8 cellular contexts compared by ENCODE assay signal in genomic region chr19:913080-913748, GRCh38. TPM values are rescaled to one million over a fixed set of nuclear protein-coding genes. Genes with fewer than 3 reads are reported as not detected.
DNase-seq lines count a peak whose midpoint lies in the region; ATAC-seq and TF ChIP-seq lines count a peak whose summit lies in the region.

Gene R3HDM4, minus strand, starts transcription at chr19:913219. Its CDS starts 62 bp downstream, at chr19:913157.

- peak within 1 kb of the TSS; percentile 92 to 99 for H3K9ac ChIP-seq in colonic mucosa (ENCODE audit: low read depth in 2 of 2, low read length in 2 of 2)

- peak within 1 kb of the TSS; percentile 85 for H3K4me3 Mint-ChIP-seq in activated CD4-positive, alpha-beta T cell treated with anti-CD3 and anti-CD28 coated beads, Interleukin-2, amount 10 ng/mL, durations not matched to agents 24 days and 14 days

- peak within 1 kb of the TSS; percentile 68 for H3K4me3 ChIP-seq in colonic mucosa

- H3K36me3 ChIP-seq in colonic mucosa, result no peaks in the 10 kb centered on the region

- intact Hi-C loops in activated CD4-positive, alpha-beta T cell treated with anti-CD3 and anti-CD28 coated beads, Interleukin-2, amount 10 ng/mL, durations not matched to agents 24 days and 14 days (cut with micrococcal nuclease), result no loop called here
- intact Hi-C loops in colonic mucosa (cut with DNase I), result no loop called here
- intact Hi-C loops in left colon (cut with DNase I, micrococcal nuclease), result no loop called here

- peaks cover 8% of the 10 kb centered on the region for H3K36me3 Mint-ChIP-seq in activated CD4-positive, alpha-beta T cell treated with anti-CD3 and anti-CD28 coated beads, Interleukin-2, amount 10 ng/mL, durations not matched to agents 24 days and 14 days (ENCODE audit: low read depth)

- DNase-seq in AML-193 (lab: John Stamatoyannopoulos, UW), result peak; percentile 26 to 31
- peak; percentile 71 for DNase-seq in NAMALWA (ENCODE audit: low spot score)
- peak; percentile 97 for DNase-seq in activated CD4-positive, alpha-beta T cell treated with anti-CD3 and anti-CD28 coated beads, Interleukin-2, amount 10 ng/mL, durations not matched to agents 24 days and 14 days
- peak; percentile 86 for DNase-seq in colonic mucosa
- peak; percentile 77 to 88 for DNase-seq in left colon
- peak; percentile 78 to 90 for DNase-seq in stimulated activated CD4-positive, alpha-beta T cell treated with anti-CD3 and anti-CD28 coated beads, Interleukin-1b, Interleukin-23, amount 100 ng/mL, for 4 hours (ENCODE audit: low read depth in 2 of 2)

- H3K4me1 ChIP-seq in colonic mucosa, result peaks cover 26% of the 10 kb centered on the region

- no peak for TF ChIP-seq CTCF in colonic mucosa (IDR thresholded peaks at IDR 0.05)

- ATAC-seq in GM19397 (IDR thresholded peaks at IDR 0.05; ENCODE audit: unreplicated experiment) (peak; percentile 59), left colon (peak; percentile 64), HG03520 (IDR thresholded peaks at IDR 0.05; ENCODE audit: unreplicated experiment) (no peak)

- H3K4me1 Mint-ChIP-seq in activated CD4-positive, alpha-beta T cell treated with anti-CD3 and anti-CD28 coated beads, Interleukin-2, amount 10 ng/mL, durations not matched to agents 24 days and 14 days, result peaks cover 26% of the 10 kb centered on the region

- peaks cover 2% of the 10 kb centered on the region for H3K27me3 Mint-ChIP-seq in activated CD4-positive, alpha-beta T cell treated with anti-CD3 and anti-CD28 coated beads, Interleukin-2, amount 10 ng/mL, durations not matched to agents 24 days and 14 days

- peak within 1 kb of the TSS; percentile 90 for H3K27ac ChIP-seq in colonic mucosa

- no peaks in the 10 kb centered on the region for H3K9me3 ChIP-seq in colonic mucosa

- no peaks in the 10 kb centered on the region for H3K9me3 Mint-ChIP-seq in activated CD4-positive, alpha-beta T cell treated with anti-CD3 and anti-CD28 coated beads, Interleukin-2, amount 10 ng/mL, durations not matched to agents 24 days and 14 days

- H3K27me3 ChIP-seq in colonic mucosa, result peaks cover 17% of the 10 kb centered on the region

- peak within 1 kb of the TSS; percentile 89 for H3K27ac Mint-ChIP-seq in activated CD4-positive, alpha-beta T cell treated with anti-CD3 and anti-CD28 coated beads, Interleukin-2, amount 10 ng/mL, durations not matched to agents 24 days and 14 days

RNA-seq across cellular contexts. Expression of gene R3HDM4, which starts in this region (rescaled TPM):
- 86.8 and 91.5 TPM in 2 replicates for total RNA-seq in activated CD4-positive, alpha-beta T cell treated with anti-CD3 and anti-CD28 coated beads, Interleukin-2, amount 10 ng/mL, durations not matched to agents 24 days and 14 days
- total RNA-seq in colonic mucosa (10 to 100 TPM; 54.5 to 55.6 TPM), left colon (10 to 100 TPM; 54.6 to 66.4 TPM)

Comparison
In these comparisons a context has a peak if more than half of its experiments do, and no peak if none do; other contexts are left out.
1. DNase-seq: peak in every context shown above with its lines; median percentile 97 in activated CD4-positive, alpha-beta T cell treated with anti-CD3 and anti-CD28 coated beads, Interleukin-2, amount 10 ng/mL, durations not matched to agents 24 days and 14 days; 86 in colonic mucosa; 84 in stimulated activated CD4-positive, alpha-beta T cell treated with anti-CD3 and anti-CD28 coated beads, Interleukin-1b, Interleukin-23, amount 100 ng/mL, for 4 hours; 82 in left colon; 71 in NAMALWA; 28 in AML-193.